In genomic region chr2:45681675-45682074, GRCh38 we compare ENCODE assay signal across 8 cellular contexts. TPM values are rescaled to one million over a fixed set of nuclear protein-coding genes. Genes with fewer than 3 reads are reported as not detected.
A peak's percentile ranks its signal among the peaks of the same experiment; 100 is the strongest.
DNase-seq lines count a peak whose midpoint lies in the region; ATAC-seq and TF ChIP-seq lines count a peak whose summit lies in the region.

No MANE protein-coding gene starts in this region.

- no peaks in the 10 kb centered on the region for H3K36me3 Mint-ChIP-seq in activated CD4-positive, alpha-beta T cell treated with anti-CD3 and anti-CD28 coated beads for 36 hours (ENCODE audit: low read depth)
- no peaks in the 10 kb centered on the region for H3K36me3 Mint-ChIP-seq in activated CD4-positive, alpha-beta memory T cell treated with anti-CD3 and anti-CD28 coated beads, Interleukin-2, amount 10 ng/mL, durations not matched to agents 7 days and 5 days (ENCODE audit: low read depth)

- H3K4me2 ChIP-seq in OCI-LY7 (ENCODE audit: low read length) = no peak overlapping the region

- peak; percentile 5 for DNase-seq in activated CD4-positive, alpha-beta T cell treated with anti-CD3 and anti-CD28 coated beads for 36 hours
- DNase-seq in activated CD4-positive, alpha-beta T cell treated with anti-CD3 and anti-CD28 coated beads, Interleukin-2, amount 50 U/mL, for 1 hour = no peak
- peak; percentile 17 for DNase-seq in activated CD4-positive, alpha-beta memory T cell treated with anti-CD3 and anti-CD28 coated beads, Interleukin-2, amount 10 ng/mL, durations not matched to agents 7 days and 5 days
- no peak for DNase-seq in left lobe of liver (ENCODE audit: low spot score)
- DNase-seq in OCI-LY7 (ENCODE audit: low spot score) = no peak
- DNase-seq in NCI-H748 treated with DMSO at 0.1 percent for 48 hours (lab: John Stamatoyannopoulos, UW) = no peak

- H3K4me3 ChIP-seq in OCI-LY7 (ENCODE audit: low read depth, low read length, poor library complexity, severe bottlenecking) = no peak overlapping the region

- no peak overlapping the region for H3K4me3 Mint-ChIP-seq in activated CD4-positive, alpha-beta T cell treated with anti-CD3 and anti-CD28 coated beads for 36 hours
- H3K4me3 Mint-ChIP-seq in activated CD4-positive, alpha-beta memory T cell treated with anti-CD3 and anti-CD28 coated beads, Interleukin-2, amount 10 ng/mL, durations not matched to agents 7 days and 5 days = no peak overlapping the region

- H4K20me1 ChIP-seq in OCI-LY7 (ENCODE audit: insufficient read depth, low read length) = no peaks in the 10 kb centered on the region

- no peaks in the 10 kb centered on the region for H3K79me2 ChIP-seq in OCI-LY7 (ENCODE audit: insufficient read depth, low read depth, low read length)

- H3K9me3 Mint-ChIP-seq in activated CD4-positive, alpha-beta T cell treated with anti-CD3 and anti-CD28 coated beads for 36 hours (ENCODE audit: low read depth) = no peaks in the 10 kb centered on the region
- H3K9me3 Mint-ChIP-seq in activated CD4-positive, alpha-beta memory T cell treated with anti-CD3 and anti-CD28 coated beads, Interleukin-2, amount 10 ng/mL, durations not matched to agents 7 days and 5 days = no peaks in the 10 kb centered on the region

- peaks cover 6% of the 10 kb centered on the region for H3K4me1 Mint-ChIP-seq in activated CD4-positive, alpha-beta T cell treated with anti-CD3 and anti-CD28 coated beads for 36 hours
- H3K4me1 Mint-ChIP-seq in activated CD4-positive, alpha-beta memory T cell treated with anti-CD3 and anti-CD28 coated beads, Interleukin-2, amount 10 ng/mL, durations not matched to agents 7 days and 5 days = peaks cover 13% of the 10 kb centered on the region

- intact Hi-C loops in activated CD4-positive, alpha-beta T cell treated with anti-CD3 and anti-CD28 coated beads for 36 hours (cut with DNase I, micrococcal nuclease) = no loop called here
- intact Hi-C loops in OCI-LY7 (cut with micrococcal nuclease; ENCODE audit: unreplicated experiment) = no loop called here

- no peak overlapping the region for H3K27ac Mint-ChIP-seq in activated CD4-positive, alpha-beta T cell treated with anti-CD3 and anti-CD28 coated beads for 36 hours
- no peak overlapping the region for H3K27ac Mint-ChIP-seq in activated CD4-positive, alpha-beta memory T cell treated with anti-CD3 and anti-CD28 coated beads, Interleukin-2, amount 10 ng/mL, durations not matched to agents 7 days and 5 days

- H3K36me3 ChIP-seq in OCI-LY7 (ENCODE audit: insufficient read depth, low read length) = no peaks in the 10 kb centered on the region

- H3K27ac ChIP-seq in OCI-LY7 (ENCODE audit: low read depth, low read length, poor library complexity, severe bottlenecking) = no peak overlapping the region

- H3K27me3 Mint-ChIP-seq in activated CD4-positive, alpha-beta T cell treated with anti-CD3 and anti-CD28 coated beads for 36 hours = no peaks in the 10 kb centered on the region
- no peaks in the 10 kb centered on the region for H3K27me3 Mint-ChIP-seq in activated CD4-positive, alpha-beta memory T cell treated with anti-CD3 and anti-CD28 coated beads, Interleukin-2, amount 10 ng/mL, durations not matched to agents 7 days and 5 days

- TF ChIP-seq CTCF in OCI-LY7 (conservative IDR thresholded peaks at IDR 0.05; ENCODE audit: low read length) = no peak

- no TSS peak for BruUV-seq in OCI-LY7 (replicated peaks; lab: Mats Ljungman, UMichigan)

- POLR2A ChIA-PET in activated CD4-positive, alpha-beta T cell treated with anti-CD3 and anti-CD28 coated beads for 36 hours (lab: Charles Lee) = no interaction called here
- POLR2A ChIA-PET in activated CD4-positive, alpha-beta memory T cell treated with anti-CD3 and anti-CD28 coated beads, Interleukin-2, amount 10 ng/mL, durations not matched to agents 7 days and 5 days (lab: Charles Lee) = no interaction called here
- POLR2A ChIA-PET in OCI-LY7 (lab: Charles Lee) = no interaction called here

- no peak overlapping the region for H2AFZ ChIP-seq in OCI-LY7 (ENCODE audit: low read length)

- CTCF ChIA-PET in activated CD4-positive, alpha-beta T cell treated with anti-CD3 and anti-CD28 coated beads for 36 hours (lab: Charles Lee) = no interaction called here
- CTCF ChIA-PET in activated CD4-positive, alpha-beta memory T cell treated with anti-CD3 and anti-CD28 coated beads, Interleukin-2, amount 10 ng/mL, durations not matched to agents 7 days and 5 days (lab: Charles Lee) = no interaction called here
- CTCF ChIA-PET in OCI-LY7 (lab: Charles Lee; ENCODE audit: unreplicated experiment) = no interaction called here

- no peaks in the 10 kb centered on the region for H3K9me3 ChIP-seq in OCI-LY7 (ENCODE audit: low read length)

- H3K4me1 ChIP-seq in OCI-LY7 (ENCODE audit: insufficient read depth, low read length, poor library complexity, severe bottlenecking) = no peaks in the 10 kb centered on the region

- ATAC-seq in activated CD4-positive, alpha-beta T cell treated with anti-CD3 and anti-CD28 coated beads for 36 hours = peak; percentile 80
- ATAC-seq in HG03175 (IDR thresholded peaks at IDR 0.05; ENCODE audit: unreplicated experiment) (peak; percentile 97), left lobe of liver (peak; percentile 76), HG03039 (IDR thresholded peaks at IDR 0.05; ENCODE audit: unreplicated experiment) (no peak)

- H3K9me2 ChIP-seq in OCI-LY7 (ENCODE audit: insufficient read depth, low read length) = no peaks in the 10 kb centered on the region

RNA-seq across cellular contexts. Expression of gene PRKCE, which starts 30.2 kb away (rescaled TPM):
- total RNA-seq in activated CD4-positive, alpha-beta T cell treated with anti-CD3 and anti-CD28 coated beads for 36 hours = 10 to 100 TPM in 1 of 2 experiments, 1 to 10 TPM in 1; 9.0 to 13.2 TPM
- 10 to 100 TPM; 20.6 to 23.3 TPM for total RNA-seq in activated CD4-positive, alpha-beta memory T cell treated with anti-CD3 and anti-CD28 coated beads, Interleukin-2, amount 10 ng/mL, durations not matched to agents 7 days and 5 days
- total RNA-seq in left lobe of liver (8.4 TPM), OCI-LY7 (2022) (42.1 and 50.2 TPM in 2 replicates)
- total RNA-seq in OCI-LY7 (2014; rRNA removed; shearing (Covaris generic)) = 13.6 and 17.0 TPM in 2 replicates

Comparison
In these comparisons a context has a peak if more than half of its experiments do, and no peak if none do; other contexts are left out.
1. DNase-seq: peak in activated CD4-positive, alpha-beta T cell treated with anti-CD3 and anti-CD28 coated beads for 36 hours (single experiment) and activated CD4-positive, alpha-beta memory T cell treated with anti-CD3 and anti-CD28 coated beads, Interleukin-2, amount 10 ng/mL, durations not matched to agents 7 days and 5 days (single experiment); none in activated CD4-positive, alpha-beta T cell treated with anti-CD3 and anti-CD28 coated beads, Interleukin-2, amount 50 U/mL, for 1 hour (single experiment), left lobe of liver (single experiment), OCI-LY7 (single experiment) and NCI-H748 treated with DMSO at 0.1 percent for 48 hours (single experiment).